Comparison of ENCODE assay signal across 1 cellular context in the genomic region with DNA sequence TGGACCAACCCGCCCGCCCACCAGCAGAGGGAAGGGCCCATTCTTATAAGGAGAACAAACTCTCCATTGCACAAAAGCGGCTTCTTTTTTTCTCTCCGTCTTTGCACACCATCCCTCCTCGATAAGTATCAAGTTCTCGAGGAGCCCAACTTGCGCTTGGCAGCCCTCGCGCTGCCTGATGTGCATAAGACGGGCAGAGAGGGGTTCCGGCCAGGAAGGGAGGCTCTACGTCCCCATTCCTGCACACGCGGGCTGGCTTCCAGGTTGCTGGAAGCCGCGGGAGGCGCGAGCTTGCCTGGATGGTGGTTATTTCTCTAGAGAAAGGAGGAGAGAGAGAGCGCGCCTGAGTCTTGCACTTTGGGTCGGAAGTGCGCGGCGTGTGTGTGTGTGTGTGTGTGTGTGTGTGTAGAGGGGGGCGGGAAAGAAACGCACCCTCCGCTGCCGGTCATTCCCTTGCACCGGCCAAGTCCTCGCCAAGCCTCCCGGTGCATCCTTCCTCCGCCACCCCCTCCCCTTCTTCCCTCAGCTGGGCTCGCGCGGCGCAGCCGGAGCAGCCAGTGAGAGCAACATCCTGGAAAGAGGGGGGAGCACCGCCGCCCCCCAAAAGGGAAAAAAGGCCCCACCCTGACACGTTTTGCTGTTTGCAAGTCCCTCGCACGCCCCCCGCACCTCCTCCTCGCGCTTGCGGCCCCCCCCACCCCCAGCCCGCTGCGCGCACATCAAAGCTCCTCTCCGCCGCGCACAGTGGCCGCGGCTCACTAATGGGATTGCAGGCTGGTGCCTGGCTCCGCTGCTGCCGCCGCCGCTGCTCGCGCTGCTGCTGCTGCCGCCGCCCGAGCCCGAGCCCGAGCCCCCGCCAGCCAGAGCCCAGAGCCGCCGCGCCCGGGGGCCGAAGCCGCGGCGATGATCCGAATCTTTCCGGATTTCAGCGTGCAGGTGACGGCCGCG.
TF ChIP-seq lines count a peak whose summit lies in the region.

No MANE protein-coding gene starts in this region.

TF ChIP-seq in HEK293, 187 proteins besides CTCF, POLR2A, EP300 and RAD21 (continued from another document and continues in another):
- TF ChIP-seq TRIM28 (IDR thresholded peaks at IDR 0.05; ENCODE audit: borderline replicate concordance, low read length) (no peak), MEIS1 (CRISPR knock-in tag; IDR thresholded peaks at IDR 0.05; ENCODE audit: borderline replicate concordance) (no peak), ZNF561 (tag by site-specific recombination; IDR thresholded peaks at IDR 0.05; ENCODE audit: borderline replicate concordance) (peak; percentile 20; the same call in 1 of the 2 replicates), BCL11B (tag by site-specific recombination; IDR thresholded peaks at IDR 0.05; ENCODE audit: low read depth) (no peak), GFI1B (tag by site-specific recombination; IDR thresholded peaks at IDR 0.05) (no peak), ZNF624 (tag by site-specific recombination; IDR thresholded peaks at IDR 0.05) (no peak), ZNF394 (tag by site-specific recombination; IDR thresholded peaks at IDR 0.05; ENCODE audit: borderline replicate concordance) (0 out of 2 replicates have a peak, but pooled peaks have one; percentile 30), WT1 (tag by site-specific recombination; IDR thresholded peaks at IDR 0.05) (no peak), ZNF169 (tag by site-specific recombination; IDR thresholded peaks at IDR 0.05) (no peak), HOXA7 (CRISPR knock-in tag; IDR thresholded peaks at IDR 0.05; ENCODE audit: borderline replicate concordance) (no peak), ZNF274 (IDR thresholded peaks at IDR 0.05; ENCODE audit: low read length) (no peak), ZNF274 (tag by site-specific recombination; IDR thresholded peaks at IDR 0.05; ENCODE audit: borderline replicate concordance) (no peak), ZNF391 (tag by site-specific recombination; IDR thresholded peaks at IDR 0.05; ENCODE audit: borderline replicate concordance, low read depth) (no peak; the same call in 1 of the 2 replicates), ZNF335 (tag by site-specific recombination; conservative IDR thresholded peaks at IDR 0.05) (peak; percentile 96), SETDB1 (IDR thresholded peaks at IDR 0.05; ENCODE audit: insufficient read length, low read length) (no peak), ZNF223 (tag by site-specific recombination; IDR thresholded peaks at IDR 0.05) (no peak), ZNF549 (tag by site-specific recombination; IDR thresholded peaks at IDR 0.05) (no peak), ZNF24 (tag by site-specific recombination; IDR thresholded peaks at IDR 0.05) (0 out of 2 replicates have a peak, but pooled peaks have one; percentile 25), ZNF324 (tag by site-specific recombination; IDR thresholded peaks at IDR 0.05) (peak; percentile 73; the same call in 1 of the 2 replicates), ZNF558 (tag by site-specific recombination; IDR thresholded peaks at IDR 0.05) (no peak), ZNF610 (tag by site-specific recombination; IDR thresholded peaks at IDR 0.05; ENCODE audit: borderline replicate concordance) (no peak), ZNF660 (tag by site-specific recombination; IDR thresholded peaks at IDR 0.05) (no peak)
- TF ChIP-seq, protein P1, sequence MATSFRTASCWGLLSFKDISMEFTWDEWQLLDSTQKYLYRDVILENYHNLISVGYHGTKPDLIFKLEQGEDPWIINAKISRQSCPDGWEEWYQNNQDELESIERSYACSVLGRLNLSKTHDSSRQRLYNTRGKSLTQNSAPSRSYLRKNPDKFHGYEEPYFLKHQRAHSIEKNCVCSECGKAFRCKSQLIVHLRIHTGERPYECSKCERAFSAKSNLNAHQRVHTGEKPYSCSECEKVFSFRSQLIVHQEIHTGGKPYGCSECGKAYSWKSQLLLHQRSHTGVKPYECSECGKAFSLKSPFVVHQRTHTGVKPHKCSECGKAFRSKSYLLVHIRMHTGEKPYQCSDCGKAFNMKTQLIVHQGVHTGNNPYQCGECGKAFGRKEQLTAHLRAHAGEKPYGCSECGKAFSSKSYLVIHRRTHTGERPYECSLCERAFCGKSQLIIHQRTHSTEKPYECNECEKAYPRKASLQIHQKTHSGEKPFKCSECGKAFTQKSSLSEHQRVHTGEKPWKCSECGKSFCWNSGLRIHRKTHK (tag by site-specific recombination; IDR thresholded peaks at IDR 0.05): no peak
- TF ChIP-seq, protein P2, sequence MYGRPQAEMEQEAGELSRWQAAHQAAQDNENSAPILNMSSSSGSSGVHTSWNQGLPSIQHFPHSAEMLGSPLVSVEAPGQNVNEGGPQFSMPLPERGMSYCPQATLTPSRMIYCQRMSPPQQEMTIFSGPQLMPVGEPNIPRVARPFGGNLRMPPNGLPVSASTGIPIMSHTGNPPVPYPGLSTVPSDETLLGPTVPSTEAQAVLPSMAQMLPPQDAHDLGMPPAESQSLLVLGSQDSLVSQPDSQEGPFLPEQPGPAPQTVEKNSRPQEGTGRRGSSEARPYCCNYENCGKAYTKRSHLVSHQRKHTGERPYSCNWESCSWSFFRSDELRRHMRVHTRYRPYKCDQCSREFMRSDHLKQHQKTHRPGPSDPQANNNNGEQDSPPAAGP (tag by site-specific recombination; IDR thresholded peaks at IDR 0.05): peak; percentile 74; the same call in 1 of the 2 replicates
- TF ChIP-seq, protein P3, sequence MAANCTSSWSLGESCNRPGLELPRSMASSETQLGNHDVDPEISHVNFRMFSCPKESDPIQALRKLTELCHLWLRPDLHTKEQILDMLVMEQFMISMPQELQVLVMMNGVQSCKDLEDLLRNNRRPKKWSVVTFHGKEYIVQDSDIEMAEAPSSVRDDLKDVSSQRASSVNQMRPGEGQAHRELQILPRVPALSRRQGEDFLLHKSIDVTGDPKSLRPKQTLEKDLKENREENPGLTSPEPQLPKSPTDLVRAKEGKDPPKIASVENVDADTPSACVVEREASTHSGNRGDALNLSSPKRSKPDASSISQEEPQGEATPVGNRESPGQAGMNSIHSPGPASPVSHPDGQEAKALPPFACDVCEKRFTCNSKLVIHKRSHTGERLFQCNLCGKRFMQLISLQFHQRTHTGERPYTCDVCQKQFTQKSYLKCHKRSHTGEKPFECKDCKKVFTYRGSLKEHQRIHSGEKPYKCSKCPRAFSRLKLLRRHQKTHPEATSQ (tag by site-specific recombination; IDR thresholded peaks at IDR 0.05): 0 out of 2 replicates have a peak, but pooled peaks have one; percentile 41
- TF ChIP-seq, protein P4, sequence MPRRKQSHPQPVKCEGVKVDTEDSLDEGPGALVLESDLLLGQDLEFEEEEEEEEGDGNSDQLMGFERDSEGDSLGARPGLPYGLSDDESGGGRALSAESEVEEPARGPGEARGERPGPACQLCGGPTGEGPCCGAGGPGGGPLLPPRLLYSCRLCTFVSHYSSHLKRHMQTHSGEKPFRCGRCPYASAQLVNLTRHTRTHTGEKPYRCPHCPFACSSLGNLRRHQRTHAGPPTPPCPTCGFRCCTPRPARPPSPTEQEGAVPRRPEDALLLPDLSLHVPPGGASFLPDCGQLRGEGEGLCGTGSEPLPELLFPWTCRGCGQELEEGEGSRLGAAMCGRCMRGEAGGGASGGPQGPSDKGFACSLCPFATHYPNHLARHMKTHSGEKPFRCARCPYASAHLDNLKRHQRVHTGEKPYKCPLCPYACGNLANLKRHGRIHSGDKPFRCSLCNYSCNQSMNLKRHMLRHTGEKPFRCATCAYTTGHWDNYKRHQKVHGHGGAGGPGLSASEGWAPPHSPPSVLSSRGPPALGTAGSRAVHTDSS (tag by site-specific recombination; IDR thresholded peaks at IDR 0.05): no peak
- TF ChIP-seq, protein P5, sequence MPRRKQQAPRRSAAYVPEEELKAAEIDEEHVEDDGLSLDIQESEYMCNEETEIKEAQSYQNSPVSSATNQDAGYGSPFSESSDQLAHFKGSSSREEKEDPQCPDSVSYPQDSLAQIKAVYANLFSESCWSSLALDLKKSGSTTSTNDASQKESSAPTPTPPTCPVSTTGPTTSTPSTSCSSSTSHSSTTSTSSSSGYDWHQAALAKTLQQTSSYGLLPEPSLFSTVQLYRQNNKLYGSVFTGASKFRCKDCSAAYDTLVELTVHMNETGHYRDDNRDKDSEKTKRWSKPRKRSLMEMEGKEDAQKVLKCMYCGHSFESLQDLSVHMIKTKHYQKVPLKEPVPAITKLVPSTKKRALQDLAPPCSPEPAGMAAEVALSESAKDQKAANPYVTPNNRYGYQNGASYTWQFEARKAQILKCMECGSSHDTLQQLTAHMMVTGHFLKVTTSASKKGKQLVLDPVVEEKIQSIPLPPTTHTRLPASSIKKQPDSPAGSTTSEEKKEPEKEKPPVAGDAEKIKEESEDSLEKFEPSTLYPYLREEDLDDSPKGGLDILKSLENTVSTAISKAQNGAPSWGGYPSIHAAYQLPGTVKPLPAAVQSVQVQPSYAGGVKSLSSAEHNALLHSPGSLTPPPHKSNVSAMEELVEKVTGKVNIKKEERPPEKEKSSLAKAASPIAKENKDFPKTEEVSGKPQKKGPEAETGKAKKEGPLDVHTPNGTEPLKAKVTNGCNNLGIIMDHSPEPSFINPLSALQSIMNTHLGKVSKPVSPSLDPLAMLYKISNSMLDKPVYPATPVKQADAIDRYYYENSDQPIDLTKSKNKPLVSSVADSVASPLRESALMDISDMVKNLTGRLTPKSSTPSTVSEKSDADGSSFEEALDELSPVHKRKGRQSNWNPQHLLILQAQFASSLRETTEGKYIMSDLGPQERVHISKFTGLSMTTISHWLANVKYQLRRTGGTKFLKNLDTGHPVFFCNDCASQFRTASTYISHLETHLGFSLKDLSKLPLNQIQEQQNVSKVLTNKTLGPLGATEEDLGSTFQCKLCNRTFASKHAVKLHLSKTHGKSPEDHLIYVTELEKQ (tag by site-specific recombination; IDR thresholded peaks at IDR 0.05; ENCODE audit: borderline replicate concordance): no peak
- TF ChIP-seq, protein P6, sequence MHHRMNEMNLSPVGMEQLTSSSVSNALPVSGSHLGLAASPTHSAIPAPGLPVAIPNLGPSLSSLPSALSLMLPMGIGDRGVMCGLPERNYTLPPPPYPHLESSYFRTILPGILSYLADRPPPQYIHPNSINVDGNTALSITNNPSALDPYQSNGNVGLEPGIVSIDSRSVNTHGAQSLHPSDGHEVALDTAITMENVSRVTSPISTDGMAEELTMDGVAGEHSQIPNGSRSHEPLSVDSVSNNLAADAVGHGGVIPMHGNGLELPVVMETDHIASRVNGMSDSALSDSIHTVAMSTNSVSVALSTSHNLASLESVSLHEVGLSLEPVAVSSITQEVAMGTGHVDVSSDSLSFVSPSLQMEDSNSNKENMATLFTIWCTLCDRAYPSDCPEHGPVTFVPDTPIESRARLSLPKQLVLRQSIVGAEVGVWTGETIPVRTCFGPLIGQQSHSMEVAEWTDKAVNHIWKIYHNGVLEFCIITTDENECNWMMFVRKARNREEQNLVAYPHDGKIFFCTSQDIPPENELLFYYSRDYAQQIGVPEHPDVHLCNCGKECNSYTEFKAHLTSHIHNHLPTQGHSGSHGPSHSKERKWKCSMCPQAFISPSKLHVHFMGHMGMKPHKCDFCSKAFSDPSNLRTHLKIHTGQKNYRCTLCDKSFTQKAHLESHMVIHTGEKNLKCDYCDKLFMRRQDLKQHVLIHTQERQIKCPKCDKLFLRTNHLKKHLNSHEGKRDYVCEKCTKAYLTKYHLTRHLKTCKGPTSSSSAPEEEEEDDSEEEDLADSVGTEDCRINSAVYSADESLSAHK (tag by site-specific recombination; IDR thresholded peaks at IDR 0.05): no peak
- TF ChIP-seq, protein P7, sequence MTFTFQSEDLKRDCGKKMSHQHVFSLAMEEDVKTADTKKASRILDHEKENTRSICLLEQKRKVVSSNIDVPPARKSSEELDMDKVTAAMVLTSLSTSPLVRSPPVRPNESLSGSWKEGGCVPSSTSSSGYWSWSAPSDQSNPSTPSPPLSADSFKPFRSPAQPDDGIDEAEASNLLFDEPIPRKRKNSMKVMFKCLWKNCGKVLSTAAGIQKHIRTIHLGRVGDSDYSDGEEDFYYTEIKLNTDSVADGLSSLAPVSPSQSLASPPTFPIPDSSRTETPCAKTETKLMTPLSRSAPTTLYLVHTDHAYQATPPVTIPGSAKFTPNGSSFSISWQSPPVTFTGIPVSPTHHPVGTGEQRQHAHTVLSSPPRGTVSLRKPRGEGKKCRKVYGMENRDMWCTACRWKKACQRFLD (tag by site-specific recombination; IDR thresholded peaks at IDR 0.05): no peak
- TF ChIP-seq, protein P8, sequence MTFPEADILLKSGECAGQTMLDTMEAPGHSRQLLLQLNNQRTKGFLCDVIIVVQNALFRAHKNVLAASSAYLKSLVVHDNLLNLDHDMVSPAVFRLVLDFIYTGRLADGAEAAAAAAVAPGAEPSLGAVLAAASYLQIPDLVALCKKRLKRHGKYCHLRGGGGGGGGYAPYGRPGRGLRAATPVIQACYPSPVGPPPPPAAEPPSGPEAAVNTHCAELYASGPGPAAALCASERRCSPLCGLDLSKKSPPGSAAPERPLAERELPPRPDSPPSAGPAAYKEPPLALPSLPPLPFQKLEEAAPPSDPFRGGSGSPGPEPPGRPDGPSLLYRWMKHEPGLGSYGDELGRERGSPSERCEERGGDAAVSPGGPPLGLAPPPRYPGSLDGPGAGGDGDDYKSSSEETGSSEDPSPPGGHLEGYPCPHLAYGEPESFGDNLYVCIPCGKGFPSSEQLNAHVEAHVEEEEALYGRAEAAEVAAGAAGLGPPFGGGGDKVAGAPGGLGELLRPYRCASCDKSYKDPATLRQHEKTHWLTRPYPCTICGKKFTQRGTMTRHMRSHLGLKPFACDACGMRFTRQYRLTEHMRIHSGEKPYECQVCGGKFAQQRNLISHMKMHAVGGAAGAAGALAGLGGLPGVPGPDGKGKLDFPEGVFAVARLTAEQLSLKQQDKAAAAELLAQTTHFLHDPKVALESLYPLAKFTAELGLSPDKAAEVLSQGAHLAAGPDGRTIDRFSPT (tag by site-specific recombination; IDR thresholded peaks at IDR 0.05): no peak
- TF ChIP-seq, protein P9, sequence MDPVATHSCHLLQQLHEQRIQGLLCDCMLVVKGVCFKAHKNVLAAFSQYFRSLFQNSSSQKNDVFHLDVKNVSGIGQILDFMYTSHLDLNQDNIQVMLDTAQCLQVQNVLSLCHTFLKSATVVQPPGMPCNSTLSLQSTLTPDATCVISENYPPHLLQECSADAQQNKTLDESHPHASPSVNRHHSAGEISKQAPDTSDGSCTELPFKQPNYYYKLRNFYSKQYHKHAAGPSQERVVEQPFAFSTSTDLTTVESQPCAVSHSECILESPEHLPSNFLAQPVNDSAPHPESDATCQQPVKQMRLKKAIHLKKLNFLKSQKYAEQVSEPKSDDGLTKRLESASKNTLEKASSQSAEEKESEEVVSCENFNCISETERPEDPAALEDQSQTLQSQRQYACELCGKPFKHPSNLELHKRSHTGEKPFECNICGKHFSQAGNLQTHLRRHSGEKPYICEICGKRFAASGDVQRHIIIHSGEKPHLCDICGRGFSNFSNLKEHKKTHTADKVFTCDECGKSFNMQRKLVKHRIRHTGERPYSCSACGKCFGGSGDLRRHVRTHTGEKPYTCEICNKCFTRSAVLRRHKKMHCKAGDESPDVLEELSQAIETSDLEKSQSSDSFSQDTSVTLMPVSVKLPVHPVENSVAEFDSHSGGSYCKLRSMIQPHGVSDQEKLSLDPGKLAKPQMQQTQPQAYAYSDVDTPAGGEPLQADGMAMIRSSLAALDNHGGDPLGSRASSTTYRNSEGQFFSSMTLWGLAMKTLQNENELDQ (tag by site-specific recombination; IDR thresholded peaks at IDR 0.05; ENCODE audit: low read depth): no peak
- TF ChIP-seq, protein P10, sequence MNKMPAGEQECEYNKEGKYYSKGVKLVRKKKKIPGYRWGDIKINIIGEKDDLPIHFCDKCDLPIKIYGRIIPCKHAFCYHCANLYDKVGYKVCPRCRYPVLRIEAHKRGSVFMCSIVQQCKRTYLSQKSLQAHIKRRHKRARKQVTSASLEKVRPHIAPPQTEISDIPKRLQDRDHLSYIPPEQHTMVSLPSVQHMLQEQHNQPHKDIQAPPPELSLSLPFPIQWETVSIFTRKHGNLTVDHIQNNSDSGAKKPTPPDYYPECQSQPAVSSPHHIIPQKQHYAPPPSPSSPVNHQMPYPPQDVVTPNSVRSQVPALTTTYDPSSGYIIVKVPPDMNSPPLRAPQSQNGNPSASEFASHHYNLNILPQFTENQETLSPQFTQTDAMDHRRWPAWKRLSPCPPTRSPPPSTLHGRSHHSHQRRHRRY (tag by site-specific recombination; IDR thresholded peaks at IDR 0.05): no peak
